In genomic region chr9:134403682-134404301, GRCh38 we compare ENCODE assay signal across 8 cellular contexts.
DNase-seq lines count a peak whose midpoint lies in the region; ATAC-seq, FAIRE-seq and TF ChIP-seq lines count a peak whose summit lies in the region.

No MANE protein-coding gene starts in this region.

- FAIRE-seq in GM12892 (lab: Jason Lieb, UNC): peak; percentile 91

- no peak overlapping the region for H3K4me3 ChIP-seq in mucosa of descending colon
- H3K4me3 ChIP-seq in vagina: peak overlapping the region in 1 of 2 donors; percentile 16

- H3K36me3 ChIP-seq in mucosa of descending colon (ENCODE audit: low read depth) (no peaks in the 10 kb centered on the region), vagina (no peaks in the 10 kb centered on the region)

- no peaks in the 10 kb centered on the region for H3K9me3 ChIP-seq in T-helper 17 cell (ENCODE audit: control insufficient read depth, low read length, poor library complexity, severe bottlenecking)
- H3K9me3 ChIP-seq in mucosa of descending colon: peaks cover 3% of the 10 kb centered on the region
- no peaks in the 10 kb centered on the region for H3K9me3 ChIP-seq in vagina

- ATAC-seq in T-helper 17 cell (peak; percentile 44), mucosa of descending colon (no peak), HG02970 (IDR thresholded peaks at IDR 0.05; ENCODE audit: low FRiP score, unreplicated experiment) (no peak)

- TF ChIP-seq CTCF in mucosa of descending colon (IDR thresholded peaks at IDR 0.05) (no peak), vagina (IDR thresholded peaks at IDR 0.05) (no peak)

- no peak for TF ChIP-seq POLR2A in GM12892 (IDR thresholded peaks at IDR 0.05; ENCODE audit: low read depth, low read length)
- TF ChIP-seq POLR2A in vagina (IDR thresholded peaks at IDR 0.05): no peak

- H3K27me3 Mint-ChIP-seq in T-helper 17 cell: no peaks in the 10 kb centered on the region

- H3K4me1 ChIP-seq in mucosa of descending colon (ENCODE audit: low read depth): peaks cover 36% of the 10 kb centered on the region
- H3K4me1 ChIP-seq in vagina: peaks cover 82% of the 10 kb centered on the region

- H3K27me3 ChIP-seq in vagina: no peaks in the 10 kb centered on the region

- H3K4me1 Mint-ChIP-seq in T-helper 17 cell: peaks cover 25% of the 10 kb centered on the region

- H3K27ac ChIP-seq in vagina: peak overlapping the region; percentile 77

- peak overlapping the region; percentile 74 for H3K4me3 Mint-ChIP-seq in T-helper 17 cell

- intact Hi-C loops in mucosa of descending colon (cut with DNase I, micrococcal nuclease) (no loop called here), vagina (cut with DNase I) (no loop called here)

- peak overlapping the region; percentile 71 for H3K27ac Mint-ChIP-seq in T-helper 17 cell

- H3K36me3 Mint-ChIP-seq in T-helper 17 cell (ENCODE audit: low read depth): no peaks in the 10 kb centered on the region

- DNase-seq in GM12892 (ENCODE audit: insufficient read length): no peak
- DNase-seq in T-helper 17 cell: peak in 1 of 3 donors; percentile 28
- DNase-seq in cerebellar cortex (ENCODE audit: low spot score): peak; percentile 81
- DNase-seq in mucosa of descending colon: peak in 2 of 3 donors; percentile 69 to 82
- no peak for DNase-seq in vagina (ENCODE audit: extremely low spot score in 2 of 2)
- no peak for DNase-seq in SK-N-DZ (ENCODE audit: low spot score)
- DNase-seq in NCI-H226: no peak

Comparison
In these comparisons a context has a peak if more than half of its experiments do, and no peak if none do; other contexts are left out.
1. DNase-seq: peak in cerebellar cortex (single experiment) and mucosa of descending colon (2 of 3); none in GM12892 (single experiment), vagina (0 of 2), SK-N-DZ (single experiment) and NCI-H226 (single experiment).